In the genomic region with DNA sequence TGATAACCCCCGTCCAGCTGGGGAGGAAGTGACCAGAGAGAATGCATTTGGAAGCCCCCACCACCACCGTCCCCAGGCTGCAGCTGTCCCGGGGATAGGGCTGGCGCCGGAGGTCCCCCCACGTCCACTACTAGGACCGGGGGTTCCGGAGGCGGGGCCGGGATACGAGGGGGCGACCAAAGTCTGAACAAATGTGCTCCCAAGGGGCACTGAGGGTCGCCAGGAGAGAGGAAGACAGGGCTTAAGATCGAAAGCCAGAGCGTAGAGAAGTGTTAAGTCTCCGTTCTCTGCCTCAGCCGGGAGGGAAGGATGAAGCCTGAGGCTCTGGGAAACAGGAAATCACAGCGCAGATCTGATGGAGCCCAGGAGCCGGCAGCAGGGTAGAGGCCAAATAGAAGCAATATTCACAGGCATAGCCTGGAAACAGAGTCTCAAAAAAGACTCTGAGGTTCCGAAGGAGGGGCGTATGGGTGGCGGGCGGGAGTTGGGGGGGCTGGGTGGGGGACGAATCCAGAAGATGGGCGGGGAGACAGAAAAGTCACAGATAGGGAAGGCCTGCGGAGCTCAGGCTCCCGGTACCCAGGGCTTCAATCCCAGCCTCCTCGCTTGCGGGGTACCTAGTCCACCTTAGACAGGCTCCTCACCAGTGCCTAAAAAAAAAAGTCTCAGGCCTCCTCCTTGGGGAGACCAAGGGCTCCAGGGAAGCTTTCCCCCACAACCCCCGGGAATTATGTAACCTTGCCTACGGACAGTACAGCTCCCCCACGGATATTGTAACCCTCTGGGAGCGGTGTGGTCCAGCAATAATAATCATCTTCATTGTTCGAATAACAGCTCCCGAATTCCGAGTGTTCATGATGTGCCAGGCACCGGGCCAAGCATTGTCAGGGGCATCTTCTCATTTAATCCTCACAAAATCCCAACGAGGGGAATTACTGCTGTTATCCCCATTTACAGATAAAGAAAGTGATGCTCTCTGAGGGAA, we compare ENCODE assay signal across 8 cellular contexts. TPM values are rescaled to one million over a fixed set of nuclear protein-coding genes. Genes with fewer than 3 reads are reported as not detected.
DNase-seq lines count a peak whose midpoint lies in the region; ATAC-seq, FAIRE-seq and TF ChIP-seq lines count a peak whose summit lies in the region.

No MANE protein-coding gene starts in this region.

- H3K36me3 ChIP-seq in keratinocyte (ENCODE audit: control insufficient read depth in 2 of 2, extremely low read depth in 1 of 2, insufficient read depth in 2 of 2, low read length in 2 of 2) (peaks cover 0 to 2% of the 10 kb centered on the region in 2 experiments), spleen (no peaks in the 10 kb centered on the region)

- H3K9ac ChIP-seq in keratinocyte (ENCODE audit: control insufficient read depth, extremely low read depth, insufficient read depth, low read length), result peak overlapping the region; percentile 80

- H3K9me3 ChIP-seq in keratinocyte (ENCODE audit: control insufficient read depth, low read depth, low read length) (no peaks in the 10 kb centered on the region), spleen (no peaks in the 10 kb centered on the region)

- H3K27ac ChIP-seq in keratinocyte (ENCODE audit: control insufficient read depth, insufficient read depth, low read length) (peak overlapping the region; percentile 62), spleen (peak overlapping the region; percentile 97 to 99 (median 98))

- H3K27me3 ChIP-seq in keratinocyte (ENCODE audit: control insufficient read depth, extremely low read depth, insufficient read depth, low read length) (no peaks in the 10 kb centered on the region), spleen (replicated peaks in 1 of 7) (peaks cover 0 to 11% (median 0%) of the 10 kb centered on the region in 7 donors)

- H2AFZ ChIP-seq in keratinocyte (ENCODE audit: control insufficient read depth, low read length), result peak overlapping the region; percentile 70

- peaks cover 20% of the 10 kb centered on the region for H3K4me1 ChIP-seq in keratinocyte (ENCODE audit: control insufficient read depth, extremely low read depth, insufficient read depth, low read length)
- peaks cover 22 to 45% (median 41%) of the 10 kb centered on the region in 6 donors for H3K4me1 ChIP-seq in spleen

- WGBS in spleen, 5 donors, result 13 to 18% (median 16%) methylated on average over 36 to 38 of the region's 38 CpGs

- no peak for TF ChIP-seq POLR2A in spleen (IDR thresholded peaks at IDR 0.05)

- peak overlapping the region; percentile 92 for H3K4me2 ChIP-seq in keratinocyte (ENCODE audit: control insufficient read depth, extremely low read depth, insufficient read depth, low read depth, low read length)

- ATAC-seq in GM18519 (IDR thresholded peaks at IDR 0.05; ENCODE audit: low FRiP score, unreplicated experiment), result no peak

- no peaks in the 10 kb centered on the region for H3K9me1 ChIP-seq in keratinocyte (ENCODE audit: control insufficient read depth, extremely low read depth, insufficient read depth, low read length)

- dilution Hi-C loops in keratinocyte (cut with MboI; ENCODE audit: extremely low pct_ligation_motif_present, low sequenced_read_pairs), result no loop called here

- no peak for FAIRE-seq in keratinocyte (lab: Jason Lieb, UNC)

- H3K4me3 ChIP-seq in cardiac fibroblast (replicated peaks in 1 of 2; ENCODE audit: low read depth in 2 of 2, low read length in 2 of 2), result peak overlapping the region; percentile 56 to 60
- peak overlapping the region; percentile 71 to 75 (median 73) for H3K4me3 ChIP-seq in keratinocyte (ENCODE audit: control insufficient read depth in 2 of 3, extremely low read depth in 1 of 3, insufficient read depth in 2 of 3, low read depth in 1 of 3, low read length in 3 of 3)
- H3K4me3 ChIP-seq in spleen, result peak overlapping the region; percentile 77 to 97 (median 86)

- TF ChIP-seq CTCF in cardiac fibroblast (IDR thresholded peaks at IDR 0.05; ENCODE audit: low read depth, low read length), result no peak
- no peak for TF ChIP-seq CTCF in keratinocyte (optimal IDR thresholded peaks at IDR 0.05 in 1 of 3, IDR thresholded peaks at IDR 0.05 in 1 of 3, conservative IDR thresholded peaks at IDR 0.05 in 1 of 3; ENCODE audit: extremely low read depth in 1 of 3, insufficient read depth in 2 of 3, low read length in 3 of 3)
- TF ChIP-seq CTCF in spleen (IDR thresholded peaks at IDR 0.05 in 8 of 11, conservative IDR thresholded peaks at IDR 0.05 in 3 of 11), result no peak

- DNase-seq in NOMO-1 treated with DMSO at 0.1 percent for 48 hours (lab: John Stamatoyannopoulos, UW; ENCODE audit: unreplicated experiment), result peak; percentile 15
- DNase-seq in NOMO-1 treated with dmso at 0.1 percent for 144 hours (lab: John Stamatoyannopoulos, UW; ENCODE audit: unreplicated experiment), result no peak
- peak; percentile 70 for DNase-seq in NCI-H748 (lab: John Stamatoyannopoulos, UW; ENCODE audit: unreplicated experiment)
- DNase-seq in cardiac fibroblast (ENCODE audit: low read depth in 2 of 2), result peak; percentile 68 to 71
- DNase-seq in keratinocyte (ENCODE audit: low read depth, low spot score), result no peak
- DNase-seq in spleen, result peak; percentile 89
- DNase-seq in NCI-H2029 treated with DMSO at 0.1 percent for 48 hours (lab: John Stamatoyannopoulos, UW), result no peak

- H3K79me2 ChIP-seq in keratinocyte (ENCODE audit: control insufficient read depth, insufficient read depth, low read length), result peaks cover 32% of the 10 kb centered on the region

- intact Hi-C loops in spleen (cut with DNase I; ENCODE audit: low total_unique reads), result no loop called here

- H4K20me1 ChIP-seq in keratinocyte (ENCODE audit: control insufficient read depth, extremely low read depth, insufficient read depth, low read length), result peaks cover 7% of the 10 kb centered on the region

RNA-seq across cellular contexts. Expression of gene ERF, which starts 1.1 kb away (rescaled TPM):
- 75.4 to 87.4 TPM (median 83.5 TPM) in 3 replicates for polyA plus RNA-seq in keratinocyte
- 10.1 TPM for polyA plus RNA-seq in keratinocyte (2011; ENCODE audit: low read depth)
- 37.7 and 64.6 TPM in 2 replicates for polyA plus RNA-seq in keratinocyte (2011; cell fraction: cytosol; rRNA removed)
- polyA plus RNA-seq in keratinocyte (2011; cell fraction: nucleus; rRNA removed), result 94.1 and 101 TPM in 2 replicates
- 34.6 and 75.9 TPM in 2 replicates for polyA plus RNA-seq in keratinocyte (2012; ENCODE audit: low replicate concordance)
- 67.4 to 70.6 TPM (median 69.2 TPM) in 3 replicates for polyA minus RNA-seq in keratinocyte
- 140 TPM for polyA minus RNA-seq in keratinocyte (2011; cell fraction: cytosol; rRNA and poly(A)+ RNA removed)
- polyA minus RNA-seq in keratinocyte (2011; cell fraction: nucleus; rRNA and poly(A)+ RNA removed), result 44.9 and 57.9 TPM in 2 replicates
- total RNA-seq in spleen, result 10 to 100 TPM; 36.8 to 73.1 (median 56.4) TPM
- 10 to 100 TPM; 13.5 to 49.7 (median 17.7) TPM for polyA plus RNA-seq in spleen

RNA-seq across cellular contexts. Expression of gene CIC, which starts 13.0 kb away (rescaled TPM):
- 3.1 to 11.1 TPM (median 3.8 TPM) in 3 replicates for polyA plus RNA-seq in keratinocyte
- 9.9 TPM for polyA plus RNA-seq in keratinocyte (2011; ENCODE audit: low read depth)
- 4.4 and 14.0 TPM in 2 replicates for polyA plus RNA-seq in keratinocyte (2011; cell fraction: cytosol; rRNA removed)
- 28.1 and 45.7 TPM in 2 replicates for polyA plus RNA-seq in keratinocyte (2011; cell fraction: nucleus; rRNA removed)
- 15.4 and 37.6 TPM in 2 replicates for polyA plus RNA-seq in keratinocyte (2012; ENCODE audit: low replicate concordance)
- 4.7 to 38.8 TPM (median 5.7 TPM) in 3 replicates for polyA minus RNA-seq in keratinocyte
- polyA minus RNA-seq in keratinocyte (2011; cell fraction: cytosol; rRNA and poly(A)+ RNA removed), result 29.2 TPM
- polyA minus RNA-seq in keratinocyte (2011; cell fraction: nucleus; rRNA and poly(A)+ RNA removed), result 23.9 and 26.1 TPM in 2 replicates
- 100 to 1,000 TPM in 1 of 7 donors, 10 to 100 TPM in 6; 63.8 to 100 (median 76.7) TPM for total RNA-seq in spleen
- 10 to 100 TPM; 12.5 to 43.6 (median 16.8) TPM for polyA plus RNA-seq in spleen

RNA-seq across cellular contexts. Expression of gene GSK3A, which starts 13.7 kb away (rescaled TPM):
- polyA plus RNA-seq in keratinocyte (36.9 to 53.3 TPM (median 42.5 TPM) in 3 replicates), spleen (10 to 100 TPM; 22.7 to 39.3 (median 26.4) TPM)
- polyA plus RNA-seq in keratinocyte (2011; ENCODE audit: low read depth), result 14.4 TPM
- polyA plus RNA-seq in keratinocyte (2011; cell fraction: cytosol; rRNA removed), result 38.4 and 45.5 TPM in 2 replicates
- polyA plus RNA-seq in keratinocyte (2011; cell fraction: nucleus; rRNA removed), result 34.4 and 41.0 TPM in 2 replicates
- 50.6 and 56.3 TPM in 2 replicates for polyA plus RNA-seq in keratinocyte (2012; ENCODE audit: low replicate concordance)
- polyA minus RNA-seq in keratinocyte, result 30.4 to 77.1 TPM (median 45.8 TPM) in 3 replicates
- polyA minus RNA-seq in keratinocyte (2011; cell fraction: cytosol; rRNA and poly(A)+ RNA removed), result 43.5 TPM
- polyA minus RNA-seq in keratinocyte (2011; cell fraction: nucleus; rRNA and poly(A)+ RNA removed), result 10.2 and 11.4 TPM in 2 replicates
- 10 to 100 TPM; 20.8 to 33.1 (median 31.1) TPM for total RNA-seq in spleen

RNA-seq across cellular contexts. Expression of gene ZNF526, which starts 35.9 kb away (rescaled TPM):
- polyA plus RNA-seq in keratinocyte (5.0 to 9.3 TPM (median 5.4 TPM) in 3 replicates), spleen (1 to 10 TPM; 1.9 to 6.1 (median 2.8) TPM)
- polyA plus RNA-seq in keratinocyte (2011; ENCODE audit: low read depth), result 2.6 TPM
- 3.5 and 5.4 TPM in 2 replicates for polyA plus RNA-seq in keratinocyte (2011; cell fraction: cytosol; rRNA removed)
- 8.5 and 9.5 TPM in 2 replicates for polyA plus RNA-seq in keratinocyte (2011; cell fraction: nucleus; rRNA removed)
- polyA plus RNA-seq in keratinocyte (2012; ENCODE audit: low replicate concordance), result 3.0 and 10.6 TPM in 2 replicates
- 12.2 to 20.7 TPM (median 12.3 TPM) in 3 replicates for polyA minus RNA-seq in keratinocyte
- 15.5 TPM for polyA minus RNA-seq in keratinocyte (2011; cell fraction: cytosol; rRNA and poly(A)+ RNA removed)
- polyA minus RNA-seq in keratinocyte (2011; cell fraction: nucleus; rRNA and poly(A)+ RNA removed), result 9.7 and 14.7 TPM in 2 replicates
- 10 to 100 TPM in 4 of 7 donors, 1 to 10 TPM in 3; 6.5 to 15.0 (median 10.2) TPM for total RNA-seq in spleen

RNA-seq across cellular contexts. Expression of gene DEDD2, which starts 38.6 kb away (rescaled TPM):
- polyA plus RNA-seq in keratinocyte (17.1 to 29.8 TPM (median 20.8 TPM) in 3 replicates), spleen (10 to 100 TPM; 24.7 to 52.1 (median 29.4) TPM)
- polyA plus RNA-seq in keratinocyte (2011; ENCODE audit: low read depth), result 6.6 TPM
- 14.3 and 23.0 TPM in 2 replicates for polyA plus RNA-seq in keratinocyte (2011; cell fraction: cytosol; rRNA removed)
- 15.9 and 20.4 TPM in 2 replicates for polyA plus RNA-seq in keratinocyte (2011; cell fraction: nucleus; rRNA removed)
- 17.4 and 40.6 TPM in 2 replicates for polyA plus RNA-seq in keratinocyte (2012; ENCODE audit: low replicate concordance)
- 11.1 to 19.3 TPM (median 18.1 TPM) in 3 replicates for polyA minus RNA-seq in keratinocyte
- 15.7 TPM for polyA minus RNA-seq in keratinocyte (2011; cell fraction: cytosol; rRNA and poly(A)+ RNA removed)
- polyA minus RNA-seq in keratinocyte (2011; cell fraction: nucleus; rRNA and poly(A)+ RNA removed), result 6.4 and 8.7 TPM in 2 replicates
- total RNA-seq in spleen, result 10 to 100 TPM; 43.3 to 73.9 (median 48.5) TPM

Comparison
In these comparisons a context has a peak if more than half of its experiments do, and no peak if none do; other contexts are left out.
1. DNase-seq: peak in NOMO-1 treated with DMSO at 0.1 percent for 48 hours (single experiment), NCI-H748 (single experiment), cardiac fibroblast (2 of 2) and spleen (single experiment); none in NOMO-1 treated with dmso at 0.1 percent for 144 hours (single experiment), keratinocyte (single experiment) and NCI-H2029 treated with DMSO at 0.1 percent for 48 hours (single experiment).
2. Peak in every context shown above with its lines, with median percentiles within 50 percentile points of each other: H3K4me3 ChIP-seq.